24 cellular contexts compared by ENCODE assay signal in the genomic region with DNA sequence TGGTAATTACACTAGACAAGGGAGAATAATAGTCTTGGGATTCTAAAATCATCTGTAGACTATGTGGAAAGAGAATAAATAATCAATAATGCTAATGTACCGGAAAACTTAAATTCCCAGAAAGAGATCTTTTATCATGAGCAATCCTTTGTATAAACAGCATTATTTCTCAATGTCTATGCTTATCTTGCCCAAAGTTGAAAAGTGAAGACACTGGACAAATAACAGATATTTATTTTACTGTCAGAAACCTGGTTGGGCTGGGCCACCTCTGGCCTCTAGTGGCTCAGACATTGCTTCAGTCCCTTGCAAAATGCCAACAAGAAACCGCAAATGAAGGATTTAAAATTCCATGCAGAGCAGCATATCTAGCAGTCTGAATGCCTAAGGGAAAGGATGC.
DNase-seq lines count a peak whose midpoint lies in the region; ATAC-seq and TF ChIP-seq lines count a peak whose summit lies in the region.
"Had no signal": no experiment of that assay in that cellular context is flagged by ENCODE, and none has a peak within 500 bp of the region (broad histone marks: within the 10 kb centered on the region; RNA-seq: fewer than 3 reads in every experiment).

No MANE protein-coding gene starts in this region.

- H3K4me1 ChIP-seq in right lobe of liver (peaks cover 0 to 18% (median 0%) of the 10 kb centered on the region in 4 donors), body of pancreas (peaks cover 12% of the 10 kb centered on the region), spleen (no peaks in the 10 kb centered on the region)
- H3K4me1 ChIP-seq: gastroesophageal sphincter, prostate gland had no signal

- no peak for TF ChIP-seq POLR2A in right lobe of liver (IDR thresholded peaks at IDR 0.05)
- no peak for TF ChIP-seq POLR2A in body of pancreas (IDR thresholded peaks at IDR 0.05)
- no peak for TF ChIP-seq POLR2A in spleen (IDR thresholded peaks at IDR 0.05)

- no peaks in the 10 kb centered on the region for H3K27me3 Mint-ChIP-seq in activated naive CD4-positive, alpha-beta T cell treated with anti-CD3 and anti-CD28 coated beads, Interleukin-2, amount 10 ng/mL, durations not matched to agents 7 days and 5 days

- no peaks in the 10 kb centered on the region for H3K4me1 Mint-ChIP-seq in activated naive CD4-positive, alpha-beta T cell treated with anti-CD3 and anti-CD28 coated beads, Interleukin-2, amount 10 ng/mL, durations not matched to agents 7 days and 5 days
- H3K4me1 Mint-ChIP-seq: nephron had no signal

- no peak overlapping the region for H3K27ac Mint-ChIP-seq in activated naive CD4-positive, alpha-beta T cell treated with anti-CD3 and anti-CD28 coated beads, Interleukin-2, amount 10 ng/mL, durations not matched to agents 7 days and 5 days
- H3K27ac Mint-ChIP-seq: activated naive CD4-positive, alpha-beta T cell treated with anti-CD3 and anti-CD28 coated beads, Interleukin-2, amount 50 U/mL, for 72 hours; activated T-helper 1 cell treated with anti-CD3 and anti-CD28 coated beads, Interleukin-12 subunit alpha, Interleukin-12 subunit beta, Interleukin-2, Interleukin-4 antibody, amounts not matched to agents 30 ng/mL and 10 ng/mL and 1 ng/mL, durations not matched to agents 14 hours and 24 hours and 36 hours; nephron had no signal

- intact Hi-C loops in right lobe of liver (cut with DNase I) (no loop called here), body of pancreas (cut with DNase I) (no loop called here), spleen (cut with DNase I; ENCODE audit: low total_unique reads) (no loop called here)

- H3K9me3 ChIP-seq in right lobe of liver (no peaks in the 10 kb centered on the region), body of pancreas (no peaks in the 10 kb centered on the region), spleen (no peaks in the 10 kb centered on the region)
- H3K9me3 ChIP-seq: gastroesophageal sphincter, prostate gland had no signal

- CTCF ChIA-PET in activated naive CD4-positive, alpha-beta T cell treated with anti-CD3 and anti-CD28 coated beads, Interleukin-2, amount 10 ng/mL, durations not matched to agents 7 days and 5 days (lab: Charles Lee) = no interaction called here

- no peak overlapping the region for H3K4me3 Mint-ChIP-seq in activated naive CD4-positive, alpha-beta T cell treated with anti-CD3 and anti-CD28 coated beads, Interleukin-2, amount 10 ng/mL, durations not matched to agents 7 days and 5 days
- H3K4me3 Mint-ChIP-seq: activated T-helper 1 cell treated with anti-CD3 and anti-CD28 coated beads, Interleukin-12 subunit alpha, Interleukin-12 subunit beta, Interleukin-2, Interleukin-4 antibody, amounts not matched to agents 30 ng/mL and 10 ng/mL and 1 ng/mL, durations not matched to agents 14 hours and 24 hours and 36 hours; nephron had no signal

- H3K36me3 ChIP-seq in right lobe of liver (no peaks in the 10 kb centered on the region), body of pancreas (replicated peaks in 1 of 2; ENCODE audit: insufficient read depth in 1 of 2, low read depth in 2 of 2) (no peaks in the 10 kb centered on the region), spleen (no peaks in the 10 kb centered on the region)
- H3K36me3 ChIP-seq: cardiac muscle cell, gastroesophageal sphincter, prostate gland had no signal

- no peaks in the 10 kb centered on the region for H3K36me3 Mint-ChIP-seq in activated naive CD4-positive, alpha-beta T cell treated with anti-CD3 and anti-CD28 coated beads, Interleukin-2, amount 10 ng/mL, durations not matched to agents 7 days and 5 days
- H3K36me3 Mint-ChIP-seq: activated naive CD4-positive, alpha-beta T cell treated with anti-CD3 and anti-CD28 coated beads, Interleukin-2, amount 50 U/mL, for 72 hours had no signal

- peak; percentile 35 for DNase-seq in A172 (ENCODE audit: low spot score)
- DNase-seq in LNCaP clone FGC (ENCODE audit: low read depth) = no peak
- peak; percentile 29 to 31 for DNase-seq in cardiac fibroblast (ENCODE audit: low read depth in 2 of 2)
- peak; percentile 42 to 52 (median 45) for DNase-seq in right lobe of liver
- DNase-seq in body of pancreas = no peak
- DNase-seq in activated naive CD4-positive, alpha-beta T cell treated with anti-CD3 and anti-CD28 coated beads, Interleukin-2, amount 10 ng/mL, durations not matched to agents 7 days and 5 days = no peak
- no peak for DNase-seq in spleen
- no peak for DNase-seq in mesenteric fat pad (ENCODE audit: low spot score)
- DNase-seq: activated CD4-positive, alpha-beta T cell treated with anti-CD3 and anti-CD28 coated beads for 4 hours; GF-D8; midbrain; NCI-H187; NCI-H748 treated with DMSO at 0.1 percent for 48 hours; stimulated activated CD4-positive, alpha-beta T cell treated with anti-CD3 and anti-CD28 coated beads, Interleukin-12 subunit alpha, Interleukin-12 subunit beta, amount 100 ng/mL, for 4 hours had no signal

- 25% methylated on average over 2 of the region's 2 CpGs for WGBS in right lobe of liver (ENCODE audit: insufficient coverage, low coverage, low lambda C conversion rate, missing lambda C conversion rate)
- WGBS in body of pancreas, 2 donors = 16 to 21% methylated on average over 2 of the region's 2 CpGs
- 86 to 94% (median 93%) methylated on average over 2 of the region's 2 CpGs for whole genome bisulfite sequencing in spleen, 5 donors

- no peaks in the 10 kb centered on the region for H3K27me3 ChIP-seq in right lobe of liver
- H3K27me3 ChIP-seq in body of pancreas = no peaks in the 10 kb centered on the region
- no peaks in the 10 kb centered on the region for H3K27me3 ChIP-seq in spleen (replicated peaks in 1 of 7)
- H3K27me3 ChIP-seq: cardiac muscle cell, gastroesophageal sphincter had no signal

- TF ChIP-seq CTCF in LNCaP clone FGC (IDR thresholded peaks at IDR 0.05; ENCODE audit: control insufficient read depth, extremely low read depth, insufficient read depth) (0 out of 2 replicates have a peak, but pooled peaks have one; percentile 13), cardiac fibroblast (IDR thresholded peaks at IDR 0.05; ENCODE audit: low read depth, low read length) (no peak), right lobe of liver (IDR thresholded peaks at IDR 0.05) (peak in 2 of 4 donors; percentile 10 to 21), body of pancreas (IDR thresholded peaks at IDR 0.05) (peak in 1 of 7 experiments; percentile 14), spleen (IDR thresholded peaks at IDR 0.05 in 8 of 11, conservative IDR thresholded peaks at IDR 0.05 in 3 of 11) (no peak)

- no peaks in the 10 kb centered on the region for H3K9me3 Mint-ChIP-seq in activated naive CD4-positive, alpha-beta T cell treated with anti-CD3 and anti-CD28 coated beads, Interleukin-2, amount 10 ng/mL, durations not matched to agents 7 days and 5 days
- H3K9me3 Mint-ChIP-seq: activated naive CD4-positive, alpha-beta T cell treated with anti-CD3 and anti-CD28 coated beads, Interleukin-2, amount 50 U/mL, for 72 hours; activated T-helper 1 cell treated with anti-CD3 and anti-CD28 coated beads, Interleukin-12 subunit alpha, Interleukin-12 subunit beta, Interleukin-2, Interleukin-4 antibody, amounts not matched to agents 30 ng/mL and 10 ng/mL and 1 ng/mL, durations not matched to agents 14 hours and 24 hours and 36 hours had no signal

- H3K27ac ChIP-seq in right lobe of liver (no peak overlapping the region), body of pancreas (no peak overlapping the region), spleen (no peak overlapping the region)
- H3K27ac ChIP-seq: C4-2B, cardiac muscle cell, epithelial cell of prostate, gastroesophageal sphincter, prostate gland had no signal

- H3K4me3 ChIP-seq in LNCaP clone FGC (ENCODE audit: low read depth, low read length) = no peak overlapping the region
- no peak overlapping the region for H3K4me3 ChIP-seq in cardiac fibroblast (replicated peaks in 1 of 2; ENCODE audit: low read depth in 2 of 2, low read length in 2 of 2)
- no peak overlapping the region for H3K4me3 ChIP-seq in right lobe of liver
- no peak overlapping the region for H3K4me3 ChIP-seq in body of pancreas
- H3K4me3 ChIP-seq in spleen = no peak overlapping the region
- H3K4me3 ChIP-seq: cardiac muscle cell, gastroesophageal sphincter, K562, prostate gland had no signal

- peak; percentile 89 to 99 (median 94) for ATAC-seq in right lobe of liver
- no peak for ATAC-seq in body of pancreas
- ATAC-seq: activated naive CD4-positive, alpha-beta T cell treated with anti-CD3 and anti-CD28 coated beads, Interleukin-2, amount 50 U/mL, for 72 hours; gastroesophageal sphincter; K562; Right ventricle myocardium inferior had no signal

Comparison
In these comparisons a context has a peak if more than half of its experiments do, and no peak if none do; other contexts are left out.
1. DNase-seq: peak in A172 (single experiment), cardiac fibroblast (2 of 2) and right lobe of liver (3 of 3); none in LNCaP clone FGC (single experiment), body of pancreas (0 of 4), activated naive CD4-positive, alpha-beta T cell treated with anti-CD3 and anti-CD28 coated beads, Interleukin-2, amount 10 ng/mL, durations not matched to agents 7 days and 5 days (single experiment), spleen (single experiment) and mesenteric fat pad (single experiment).